ENCODE assay signal across 8 cellular contexts in genomic region chr7:140060788-140061606, GRCh38. TPM values are rescaled to one million over a fixed set of nuclear protein-coding genes. Genes with fewer than 3 reads are reported as not detected.
DNase-seq lines count a peak whose midpoint lies in the region; ATAC-seq and TF ChIP-seq lines count a peak whose summit lies in the region.

No MANE protein-coding gene starts in this region.

- TF ChIP-seq POLR2A in stomach (IDR thresholded peaks at IDR 0.05): no peak

- TF ChIP-seq RAD21 in SK-N-SH (IDR thresholded peaks at IDR 0.05; ENCODE audit: low read length): no peak

- H2AFZ ChIP-seq in SK-N-SH (ENCODE audit: low read depth): no peak overlapping the region

- H3K9me3 ChIP-seq in SK-N-SH (0 out of 2 replicates have a peak, but pooled peaks cover under 1% of the 10 kb centered on the region), right atrium auricular region (peaks cover 0 to 4% of the 10 kb centered on the region in 2 donors), stomach (no peaks in the 10 kb centered on the region)

- no peaks in the 10 kb centered on the region for H3K9me2 ChIP-seq in SK-N-SH

- CTCF ChIA-PET in SK-N-SH (lab: Yijun Ruan, JAX): interaction anchor here (0.6 to 1.4 kb wide), 4 partner anchors 18 to 59 kb away, joined by 3 to 4 read pairs (median 4); no protein-coding TSS in a partner anchor
- CTCF ChIA-PET in WTC11 (lab: Charles Lee): no interaction called here

- ATAC-seq in SK-N-SH treated with all-trans-retinoic acid at 6 μM for 48 hours (no peak), WTC11 (no peak), HG02678 (IDR thresholded peaks at IDR 0.05; ENCODE audit: unreplicated experiment) (no peak)

- H3K4me1 ChIP-seq in SK-N-SH (ENCODE audit: control insufficient read depth in 1 of 2, insufficient read depth in 2 of 2, low read depth in 1 of 2, low read length in 1 of 2) (peaks cover 18 to 34% of the 10 kb centered on the region in 2 experiments), right atrium auricular region (peaks cover 0 to 35% of the 10 kb centered on the region in 2 donors), stomach (peaks cover 36 to 47% (median 41%) of the 10 kb centered on the region in 4 donors)

- 92% methylated on average over 11 of the region's 11 CpGs for WGBS in SK-N-SH (ENCODE audit: low lambda C conversion rate)
- WGBS in stomach, 5 donors: 62 to 82% (median 71%) methylated on average over 11 of the region's 11 CpGs

- H3K27ac ChIP-seq in SK-N-SH (ENCODE audit: low read depth in 2 of 2, low read length in 1 of 2) (peak overlapping the region in 1 of 2 experiments; percentile 8; a peak in 1 of 4 replicates), right atrium auricular region (peak overlapping the region; percentile 87 to 89), stomach (peak overlapping the region; percentile 39 to 96 (median 95))

- H3K79me2 ChIP-seq in SK-N-SH (ENCODE audit: insufficient read depth): 0 out of 2 replicates have a peak, but pooled peaks cover 5% of the 10 kb centered on the region

- POLR2A ChIA-PET in SK-N-SH (lab: Yijun Ruan, JAX): no interaction called here
- POLR2A ChIA-PET in WTC11 (lab: Charles Lee): no interaction called here

- intact Hi-C loops in stomach (cut with DNase I; ENCODE audit: low total_unique reads): no loop called here

- H3K4me2 ChIP-seq in SK-N-SH: peak overlapping the region; percentile 72; the same call in 1 of the 2 replicates

- no peak overlapping the region for H3K9ac ChIP-seq in SK-N-SH

- peaks cover 20% of the 10 kb centered on the region for H3F3A ChIP-seq in SK-N-SH (replicated peaks; ENCODE audit: insufficient read depth)

- no peak overlapping the region; a peak in 1 of 4 replicates for H3K4me3 ChIP-seq in SK-N-SH (ENCODE audit: low read depth in 2 of 2, low read length in 1 of 2)
- H3K4me3 ChIP-seq in right atrium auricular region: peak overlapping the region in 1 of 2 donors; percentile 72
- H3K4me3 ChIP-seq in stomach: peak overlapping the region in 3 of 4 donors; percentile 66 to 75 (median 74)

- H3K27ac Mint-ChIP-seq in WTC11: no peak overlapping the region

- no peak for TF ChIP-seq CTCF in SK-N-SH (IDR thresholded peaks at IDR 0.05)
- no peak for TF ChIP-seq CTCF in WTC11 (IDR thresholded peaks at IDR 0.05)
- no peak for TF ChIP-seq CTCF in right atrium auricular region (IDR thresholded peaks at IDR 0.05)
- TF ChIP-seq CTCF in stomach (IDR thresholded peaks at IDR 0.05): no peak

- H3K4me1 Mint-ChIP-seq in WTC11: peaks cover 10% of the 10 kb centered on the region; the same call in 1 of the 2 replicates

- peaks cover 5% of the 10 kb centered on the region for H3K9me3 Mint-ChIP-seq in WTC11

- H3K27me3 ChIP-seq in SK-N-SH (ENCODE audit: insufficient read depth): no peaks in the 10 kb centered on the region
- H3K27me3 ChIP-seq in right atrium auricular region: no peaks in the 10 kb centered on the region
- no peaks in the 10 kb centered on the region for H3K27me3 ChIP-seq in stomach

- H3K27me3 Mint-ChIP-seq in WTC11 (ENCODE audit: low read depth): peaks cover 39% of the 10 kb centered on the region

- no peak for TF ChIP-seq EP300 in SK-N-SH (IDR thresholded peaks at IDR 0.05; ENCODE audit: borderline replicate concordance in 1 of 2, low read depth in 1 of 2, low read length in 1 of 2)
- TF ChIP-seq EP300 in stomach (IDR thresholded peaks at IDR 0.05): no peak

- no peaks in the 10 kb centered on the region; the same call in 1 of the 2 replicates for H3K36me3 Mint-ChIP-seq in WTC11

- H4K20me1 ChIP-seq in SK-N-SH (ENCODE audit: insufficient read depth): no peaks in the 10 kb centered on the region

- DNase-seq in SK-N-SH: no peak
- no peak for DNase-seq in WTC11 (ENCODE audit: low spot score)
- peak; percentile 77 for DNase-seq in right atrium auricular region (ENCODE audit: low spot score)
- peak; percentile 43 for DNase-seq in stomach
- no peak for DNase-seq in A172 (ENCODE audit: low spot score)
- no peak for DNase-seq in effector CD4-positive, alpha-beta T cell

- H3K4me3 Mint-ChIP-seq in WTC11: peak overlapping the region; percentile 71

- H3K36me3 ChIP-seq in SK-N-SH (replicated peaks in 1 of 2; ENCODE audit: control insufficient read depth in 1 of 2, insufficient read depth in 2 of 2, low read length in 1 of 2) (no peaks in the 10 kb centered on the region), right atrium auricular region (no peaks in the 10 kb centered on the region), stomach (peaks cover 9 to 18% (median 17%) of the 10 kb centered on the region in 4 donors)

TF ChIP-seq in SK-N-SH, 30 proteins besides CTCF, POLR2A, EP300 and RAD21:
- TF ChIP-seq MAX (IDR thresholded peaks at IDR 0.05; ENCODE audit: low read depth) (no peak), GATA2 (CRISPR knock-in tag; IDR thresholded peaks at IDR 0.05) (no peak), NFIC (IDR thresholded peaks at IDR 0.05; ENCODE audit: borderline replicate concordance) (0 out of 2 replicates have a peak, but pooled peaks have one; percentile 45)

TF ChIP-seq in SK-N-SH treated with all-trans-retinoic acid at 6 μM for 48 hours, 23 proteins besides CTCF, POLR2A, EP300 and RAD21 (continues in another document):
- TF ChIP-seq SNAI2 (CRISPR knock-in tag; IDR thresholded peaks at IDR 0.05) (no peak), BACH2 (CRISPR knock-in tag; IDR thresholded peaks at IDR 0.05; ENCODE audit: borderline replicate concordance) (no peak), PATZ1 (CRISPR knock-in tag; IDR thresholded peaks at IDR 0.05; ENCODE audit: borderline replicate concordance) (no peak), ESRRG (CRISPR knock-in tag; IDR thresholded peaks at IDR 0.05) (no peak), TCF4 (CRISPR knock-in tag; IDR thresholded peaks at IDR 0.05; ENCODE audit: borderline replicate concordance) (no peak)

TF ChIP-seq in WTC11, 78 proteins besides CTCF, POLR2A, EP300 and RAD21:
- TF ChIP-seq GTF2I (CRISPR knock-in tag; conservative IDR thresholded peaks at IDR 0.05) (no peak), FOXK1 (CRISPR knock-in tag; IDR thresholded peaks at IDR 0.05) (no peak), CBFB (CRISPR knock-in tag; IDR thresholded peaks at IDR 0.05; ENCODE audit: low read depth) (no peak), EMX1 (CRISPR knock-in tag; IDR thresholded peaks at IDR 0.05) (no peak), ZNF532 (CRISPR knock-in tag; IDR thresholded peaks at IDR 0.05; ENCODE audit: borderline replicate concordance) (no peak), SMAD4 (CRISPR knock-in tag; IDR thresholded peaks at IDR 0.05) (no peak)

RNA-seq across cellular contexts. Expression of gene PARP12, which starts 1.8 kb away (rescaled TPM):
- polyA plus RNA-seq in SK-N-SH (2012; rRNA removed): 16.0 and 17.7 TPM in 2 replicates
- polyA plus RNA-seq in SK-N-SH (2012; cell fraction: cytosol; rRNA removed): 8.8 and 10.9 TPM in 2 replicates
- 44.1 and 46.8 TPM in 2 replicates for polyA plus RNA-seq in SK-N-SH (2012; cell fraction: nucleus; rRNA removed)
- 9.1 to 10.5 TPM (median 9.5 TPM) in 3 replicates for total RNA-seq in WTC11 (2021)
- 1 to 10 TPM; 7.5 to 8.5 TPM for total RNA-seq in right atrium auricular region
- total RNA-seq in stomach: 100 to 1,000 TPM in 1 of 5 donors, 10 to 100 TPM in 4; 18.7 to 135 (median 53.1) TPM
- polyA plus RNA-seq in stomach: 10 to 100 TPM; 13.0 to 20.8 (median 19.1) TPM
- 19.6 and 23.1 TPM in 2 replicates for total RNA-seq in A172 (2014; rRNA removed; shearing (Covaris generic))

Comparison
In these comparisons a context has a peak if more than half of its experiments do, and no peak if none do; other contexts are left out.
1. DNase-seq: peak in right atrium auricular region (single experiment) and stomach (single experiment); none in SK-N-SH (single experiment), WTC11 (single experiment), A172 (single experiment) and effector CD4-positive, alpha-beta T cell (single experiment).
2. H3K4me3 ChIP-seq: peak in stomach (3 of 4); none in SK-N-SH (0 of 2).